ENCODE assay signal across 8 cellular contexts in genomic region chr19:15222738-15223648, GRCh38. TPM values are rescaled to one million over a fixed set of nuclear protein-coding genes. Genes with fewer than 3 reads are reported as not detected.
DNase-seq lines count a peak whose midpoint lies in the region; ATAC-seq, FAIRE-seq and TF ChIP-seq lines count a peak whose summit lies in the region.

No MANE protein-coding gene starts in this region.

- H3K27me3 Mint-ChIP-seq in T-cell = peaks cover 9 to 28% of the 10 kb centered on the region in 2 donors

- ATAC-seq in T-cell (replicated peaks in 1 of 4) (peak; percentile 86 to 98 (median 94)), pancreas (peak; percentile 92 to 97 (median 96))

- no peaks in the 10 kb centered on the region for H3K9me3 Mint-ChIP-seq in T-cell

- no peaks in the 10 kb centered on the region for H3K9me3 ChIP-seq in pancreas
- H3K9me3 ChIP-seq in tibial artery = no peaks in the 10 kb centered on the region

- CTCF ChIA-PET in HEK293T (lab: Yijun Ruan, JAX) = no interaction called here
- CTCF ChIA-PET in T-cell (lab: Charles Lee) = no interaction called here

- H3K27me3 ChIP-seq in pancreas (no peaks in the 10 kb centered on the region), tibial artery (no peaks in the 10 kb centered on the region)

- H3K36me3 Mint-ChIP-seq in T-cell = no peaks in the 10 kb centered on the region

- POLR2A ChIA-PET in HEK293T (lab: Yijun Ruan, JAX) = no interaction called here
- POLR2A ChIA-PET in T-cell (lab: Charles Lee) = no interaction called here

- peak overlapping the region in 1 of 2 donors; percentile 8 for H3K27ac Mint-ChIP-seq in T-cell

- peak overlapping the region; percentile 74 to 81 (median 77) for H3K4me3 Mint-ChIP-seq in T-cell

- H3K27ac ChIP-seq in adipose tissue (ENCODE audit: low read depth, low read length) (peak overlapping the region; percentile 33), pancreas (no peak overlapping the region), tibial artery (peak overlapping the region; percentile 89 to 92)

- H3K4me3 ChIP-seq in pancreas (peak overlapping the region; percentile 8 to 50 (median 40)), tibial artery (peak overlapping the region; percentile 60 to 72)

- H3K36me3 ChIP-seq in pancreas (no peaks in the 10 kb centered on the region), tibial artery (no peaks in the 10 kb centered on the region)

- TF ChIP-seq CTCF in pancreas (IDR thresholded peaks at IDR 0.05) (no peak), tibial artery (IDR thresholded peaks at IDR 0.05) (peak in 1 of 2 experiments; percentile 20)

- intact Hi-C loops in cardiac septum (cut with DNase I) = no loop called here
- intact Hi-C loops in pancreas (cut with DNase I) = no loop called here
- intact Hi-C loops in tibial artery (cut with DNase I; ENCODE audit: low total_unique reads) = no loop called here

- WGBS in adipose tissue, 3 donors = 1 to 2% (median 2%) methylated on average over 44 to 48 of the region's 48 CpGs
- 3 to 4% methylated on average over 38 to 48 of the region's 48 CpGs for WGBS in pancreas, 2 donors

- peaks cover 17 to 20% (median 18%) of the 10 kb centered on the region in 3 donors for H3K4me1 Mint-ChIP-seq in T-cell

- H3K4me1 ChIP-seq in pancreas (no peaks in the 10 kb centered on the region), tibial artery (peaks cover 3 to 39% (median 21%) of the 10 kb centered on the region in 4 donors)

- DNase-seq in DMS53 treated with DMSO at 0.1 percent for 48 hours (lab: John Stamatoyannopoulos, UW; ENCODE audit: unreplicated experiment) (peak; percentile 73), HEK293T (ENCODE audit: extremely low spot score) (peak; percentile 98), NCI-H1417 (lab: John Stamatoyannopoulos, UW) (peak; percentile 91 to 98 (median 97)), T-cell (peak; percentile 12 to 79 (median 65)), cardiac septum (ENCODE audit: low spot score) (peak; percentile 94), pancreas (peak; percentile 85 to 90 (median 87)), tibial artery (peak; percentile 90 to 98)

- FAIRE-seq in pancreas (lab: Jason Lieb, UNC) = no peak

TF ChIP-seq in HEK293T, 16 proteins besides CTCF, POLR2A, EP300 and RAD21:
- TF ChIP-seq ZNF384 (IDR thresholded peaks at IDR 0.05) (peak; percentile 96), NFRKB (IDR thresholded peaks at IDR 0.05) (no peak), SP1 (IDR thresholded peaks at IDR 0.05) (no peak), FOXM1 (IDR thresholded peaks at IDR 0.05; ENCODE audit: borderline replicate concordance) (no peak), SUZ12 (IDR thresholded peaks at IDR 0.05) (no peak), HDGF (IDR thresholded peaks at IDR 0.05; ENCODE audit: borderline replicate concordance) (no peak), CTBP1 (IDR thresholded peaks at IDR 0.05; ENCODE audit: borderline replicate concordance) (no peak), FOXK2 (IDR thresholded peaks at IDR 0.05) (no peak), L3MBTL2 (conservative IDR thresholded peaks at IDR 0.05) (peak; percentile 89)
- TF ChIP-seq, protein P1, sequence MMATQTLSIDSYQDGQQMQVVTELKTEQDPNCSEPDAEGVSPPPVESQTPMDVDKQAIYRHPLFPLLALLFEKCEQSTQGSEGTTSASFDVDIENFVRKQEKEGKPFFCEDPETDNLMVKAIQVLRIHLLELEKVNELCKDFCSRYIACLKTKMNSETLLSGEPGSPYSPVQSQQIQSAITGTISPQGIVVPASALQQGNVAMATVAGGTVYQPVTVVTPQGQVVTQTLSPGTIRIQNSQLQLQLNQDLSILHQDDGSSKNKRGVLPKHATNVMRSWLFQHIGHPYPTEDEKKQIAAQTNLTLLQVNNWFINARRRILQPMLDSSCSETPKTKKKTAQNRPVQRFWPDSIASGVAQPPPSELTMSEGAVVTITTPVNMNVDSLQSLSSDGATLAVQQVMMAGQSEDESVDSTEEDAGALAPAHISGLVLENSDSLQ (IDR thresholded peaks at IDR 0.05) = peak; percentile 89

RNA-seq across cellular contexts. Expression of gene EPHX3, which starts 9.3 kb away (rescaled TPM):
- total RNA-seq in T-cell (under 1 TPM in 1 of 5 donors, not detected in 4; 0.23 TPM), cardiac septum (0.27 TPM), pancreas (under 1 TPM in 4 of 6 donors, not detected in 2; 0.09 to 0.59 (median 0.17) TPM)
- polyA plus RNA-seq in adipose tissue (under 1 TPM in 2 of 3 donors, not detected in 1; 0.25 to 0.28 TPM), pancreas (under 1 TPM in 1 of 2 donors, not detected in 1; 0.16 TPM)

RNA-seq across cellular contexts. Expression of gene NOTCH3, which starts 22.2 kb away (rescaled TPM):
- total RNA-seq in T-cell (under 1 TPM in 4 of 5 donors, not detected in 1; 0.16 to 0.85 (median 0.48) TPM), cardiac septum (60.0 TPM), pancreas (10 to 100 TPM in 5 of 6 donors, 1 to 10 TPM in 1; 8.4 to 29.4 (median 13.4) TPM)
- polyA plus RNA-seq in adipose tissue (10 to 100 TPM in 2 of 3 donors, 1 to 10 TPM in 1; 6.7 to 42.7 (median 35.4) TPM), pancreas (1 to 10 TPM; 7.3 to 8.0 TPM)

Comparison
In these comparisons a context has a peak if more than half of its experiments do, and no peak if none do; other contexts are left out.
1. H3K27ac ChIP-seq: peak in adipose tissue (single experiment) and tibial artery (2 of 2); none in pancreas (0 of 4).
2. RNA of gene NOTCH3, which starts 22.2 kb away (total RNA-seq): 60.0 TPM in cardiac septum (single experiment) and 8.4 to 29.4 TPM in pancreas; 0.16 to 0.85 TPM in T-cell; every median in the first group is over 4 times any median in the second.
3. Peak in every context shown above with its lines, with median percentiles within 50 percentile points of each other: DNase-seq.